In the genomic region with DNA sequence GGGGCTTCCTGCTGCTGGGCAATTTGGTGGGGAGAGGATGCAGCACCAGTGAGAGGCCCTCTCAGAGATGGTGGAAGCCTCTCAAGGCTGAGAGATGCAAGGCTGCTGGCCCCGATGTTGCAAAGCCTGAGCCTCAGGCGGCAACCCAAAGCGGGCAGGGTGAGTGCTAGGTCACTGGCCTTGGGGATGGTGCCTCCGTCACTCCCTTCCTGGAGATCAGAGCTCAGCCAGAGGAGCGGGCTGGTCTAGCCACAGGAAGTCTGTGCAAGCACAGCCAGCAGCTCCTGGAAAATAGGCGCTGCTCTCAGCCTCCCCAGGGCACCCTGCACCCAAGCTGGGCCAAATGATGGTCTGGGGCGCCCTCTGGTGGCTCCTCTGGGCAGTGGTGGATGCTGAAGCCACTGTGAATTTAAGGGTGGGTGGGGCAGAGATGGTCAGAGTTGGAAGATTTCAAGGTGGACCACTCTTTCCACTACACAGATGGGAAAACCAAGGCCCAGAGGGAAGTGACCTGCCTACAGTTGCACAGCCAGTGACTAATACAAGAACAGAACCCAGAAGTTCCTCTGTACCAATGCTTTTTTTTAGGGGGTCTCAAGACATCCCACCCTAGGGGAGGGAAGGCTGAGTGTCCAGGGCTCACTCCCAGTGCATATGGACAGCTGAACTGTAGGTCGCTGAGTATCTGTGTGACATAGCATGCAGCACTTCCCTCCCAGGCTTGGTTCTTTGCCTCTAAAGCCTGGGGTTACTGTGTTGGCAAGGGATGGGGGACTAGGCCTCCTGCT, we compare ENCODE assay signal across 8 cellular contexts. TPM values are rescaled to one million over a fixed set of nuclear protein-coding genes. Genes with fewer than 3 reads are reported as not detected.
DNase-seq lines count a peak whose midpoint lies in the region; ATAC-seq and TF ChIP-seq lines count a peak whose summit lies in the region.

No MANE protein-coding gene starts in this region.

- TF ChIP-seq CTCF in adrenal gland (IDR thresholded peaks at IDR 0.05) (peak; percentile 95 to 99 (median 98)), heart right ventricle (IDR thresholded peaks at IDR 0.05) (peak; percentile 88 to 97 (median 95))

- no peaks in the 10 kb centered on the region for H4K20me1 ChIP-seq in BLaER1 treated with 17β-estradiol and CSF1 and Interleukin-3, amounts not matched to agents 10 nM and 100 nM

- peak overlapping the region; percentile 35 to 80 (median 70) for H3K4me2 ChIP-seq in BLaER1 treated with 17β-estradiol and CSF1 and Interleukin-3, amounts not matched to agents 10 nM and 100 nM

- peaks cover 0 to 14% (median 0%) of the 10 kb centered on the region in 11 experiments; a peak in 3 of 22 replicates for H3K9me3 ChIP-seq in BLaER1 treated with 17β-estradiol and CSF1 and Interleukin-3, amounts not matched to agents 10 nM and 100 nM (replicated peaks in 1 of 11)
- no peaks in the 10 kb centered on the region for H3K9me3 ChIP-seq in adrenal gland (replicated peaks in 1 of 3)
- no peaks in the 10 kb centered on the region for H3K9me3 ChIP-seq in heart right ventricle

- peak overlapping the region in 2 of 11 experiments; percentile 12 to 16; a peak in 2 of 22 replicates for H3K9ac ChIP-seq in BLaER1 treated with 17β-estradiol and CSF1 and Interleukin-3, amounts not matched to agents 10 nM and 100 nM

- no peaks in the 10 kb centered on the region for H3K36me3 ChIP-seq in BLaER1 treated with 17β-estradiol and CSF1 and Interleukin-3, amounts not matched to agents 10 nM and 100 nM
- no peaks in the 10 kb centered on the region for H3K36me3 ChIP-seq in adrenal gland (replicated peaks in 1 of 2)
- H3K36me3 ChIP-seq in heart right ventricle, result no peaks in the 10 kb centered on the region

- no peak overlapping the region for H3K4me3 ChIP-seq in BLaER1 treated with 17β-estradiol and CSF1 and Interleukin-3, amounts not matched to agents 10 nM and 100 nM
- H3K4me3 ChIP-seq in adrenal gland, result no peak overlapping the region
- no peak overlapping the region for H3K4me3 ChIP-seq in heart right ventricle

- TF ChIP-seq POLR2A in adrenal gland (IDR thresholded peaks at IDR 0.05), result peak in 1 of 2 donors; percentile 4

- intact Hi-C loops in adrenal gland (cut with DNase I) (loop anchor here (2.0 to 10.0 kb wide), 3 partner anchors 132 to 798 kb away; no protein-coding TSS in a partner anchor), heart right ventricle (cut with DNase I) (loop anchor here (1.0 to 10.0 kb wide), 6 partner anchors 131 to 498 kb away; no protein-coding TSS in a partner anchor)

- H3K4me1 ChIP-seq in BLaER1 treated with 17β-estradiol and CSF1 and Interleukin-3, amounts not matched to agents 10 nM and 100 nM, result peaks cover 37 to 53% (median 44%) of the 10 kb centered on the region in 10 experiments
- no peaks in the 10 kb centered on the region for H3K4me1 ChIP-seq in adrenal gland (replicated peaks in 1 of 2)
- H3K4me1 ChIP-seq in heart right ventricle, result peaks cover 0 to 9% (median 4%) of the 10 kb centered on the region in 9 donors

- H3K27ac ChIP-seq in BLaER1 treated with 17β-estradiol and CSF1 and Interleukin-3, amounts not matched to agents 10 nM and 100 nM, result peak overlapping the region in 1 of 11 experiments; percentile 19; a peak in 2 of 22 replicates
- H3K27ac ChIP-seq in adrenal gland, result peak overlapping the region in 1 of 5 donors; percentile 32
- no peak overlapping the region for H3K27ac ChIP-seq in heart right ventricle

- DNase-seq in NCI-H1417 (lab: John Stamatoyannopoulos, UW) (peak; percentile 81 to 95 (median 87)), T-helper 2 cell (peak; percentile 67 to 83 (median 79)), adrenal gland (peak; percentile 88 to 95 (median 93)), heart right ventricle (peak; percentile 85 to 87), renal cortical epithelial cell (ENCODE audit: low read depth) (peak; percentile 55)

- ATAC-seq in GM21423 (IDR thresholded peaks at IDR 0.05; ENCODE audit: unreplicated experiment) (peak; percentile 64), heart right ventricle (peak; percentile 93 to 99 (median 97)), GM18502 (IDR thresholded peaks at IDR 0.05; ENCODE audit: poor library complexity, unreplicated experiment) (no peak)

- WGBS in adrenal gland, 4 donors, result 0 to 1% (median 0%) methylated on average over 3 to 8 of the region's 8 CpGs
- WGBS in heart right ventricle, 2 donors, result 5 to 6% methylated on average over 8 of the region's 8 CpGs

- H3K27me3 ChIP-seq in BLaER1 treated with 17β-estradiol and CSF1 and Interleukin-3, amounts not matched to agents 10 nM and 100 nM, result no peaks in the 10 kb centered on the region
- H3K27me3 ChIP-seq in adrenal gland (no peaks in the 10 kb centered on the region), heart right ventricle (no peaks in the 10 kb centered on the region)

RNA-seq across cellular contexts. Expression of a gene that starts 20.8 kb away (rescaled TPM):
- under 1 TPM in 1 of 8 donors, not detected in 7; 0.09 TPM for total RNA-seq in adrenal gland
- polyA plus RNA-seq in adrenal gland, result under 1 TPM in 2 of 3 donors, not detected in 1; 0.07 to 0.16 TPM
- total RNA-seq in heart right ventricle, result under 1 TPM in 1 of 10 donors, not detected in 9; 0.04 TPM
- under 1 TPM in 1 of 2 donors, not detected in 1; 0.07 TPM for polyA plus RNA-seq in heart right ventricle
- total RNA-seq in renal cortical epithelial cell, result not detected in 2 replicates
